ENCODE assay signal across 10 cellular contexts in genomic region chr16:46961373-46962353, GRCh38.
DNase-seq lines count a peak whose midpoint lies in the region; ATAC-seq, FAIRE-seq and TF ChIP-seq lines count a peak whose summit lies in the region.
"Had no signal": no experiment of that assay in that cellular context is flagged by ENCODE, and none has a peak within 500 bp of the region (broad histone marks: within the 10 kb centered on the region; RNA-seq: fewer than 3 reads in every experiment).

No MANE protein-coding gene starts in this region.

- peak; percentile 90 to 95 for ATAC-seq in stimulated activated naive B cell treated with anti-CD40 and anti-IgM and Interleukin-4, amounts not matched to agents 10 μg/mL and 1 μg/mL and 100 μg/mL, for 72 hours (replicated peaks)
- ATAC-seq in GM19324 (IDR thresholded peaks at IDR 0.05; ENCODE audit: low FRiP score, unreplicated experiment) (no peak), GM19397 (IDR thresholded peaks at IDR 0.05; ENCODE audit: unreplicated experiment) (no peak)

- H3K9me3 ChIP-seq in MM.1S (replicated peaks; ENCODE audit: insufficient read depth, low read length): no peaks in the 10 kb centered on the region
- H3K9me3 ChIP-seq: BE2C had no signal

- no peaks in the 10 kb centered on the region for H3K9me2 ChIP-seq in MM.1S (replicated peaks; ENCODE audit: insufficient read depth, low read length)

- DNase-seq in activated gamma-delta T cell treated with Interleukin-2 at 50 U/mL for 16 hours (peak; percentile 13), activated gamma-delta T cell (lab: John Stamatoyannopoulos, UW) (no peak), RCC 7860 (ENCODE audit: low spot score) (peak; percentile 17), MM.1S (no peak)
- DNase-seq in effector CD4-positive, alpha-beta T cell: peak; percentile 12
- DNase-seq in stimulated activated naive B cell treated with anti-CD40 and anti-IgM and Interleukin-4, amounts not matched to agents 10 μg/mL and 1 μg/mL and 100 μg/mL, for 72 hours: no peak
- DNase-seq: BE2C, NCI-H1694 had no signal

- no peaks in the 10 kb centered on the region for H3F3A ChIP-seq in MM.1S (ENCODE audit: insufficient read depth, low read length)

- H3K4me3 ChIP-seq in MM.1S (ENCODE audit: low read length): no peak overlapping the region

- H3K36me3 Mint-ChIP-seq in stimulated activated naive B cell treated with anti-CD40 and anti-IgM and Interleukin-4, amounts not matched to agents 10 μg/mL and 1 μg/mL and 100 μg/mL, for 72 hours: peaks cover 32 to 63% of the 10 kb centered on the region in 2 donors

- FAIRE-seq in RCC 7860 (lab: Jason Lieb, UNC): no peak

- H3K27me3 ChIP-seq in MM.1S (replicated peaks; ENCODE audit: insufficient read depth, low read length): no peaks in the 10 kb centered on the region
- H3K27me3 ChIP-seq: BE2C had no signal

- H4K20me1 ChIP-seq in MM.1S (ENCODE audit: insufficient read depth, low read length): peaks cover 3% of the 10 kb centered on the region; the same call in 1 of the 2 replicates

- no peak overlapping the region for H3K4me2 ChIP-seq in MM.1S (ENCODE audit: low read depth, low read length)

- peaks cover 21 to 35% of the 10 kb centered on the region in 2 donors for H3K4me1 Mint-ChIP-seq in stimulated activated naive B cell treated with anti-CD40 and anti-IgM and Interleukin-4, amounts not matched to agents 10 μg/mL and 1 μg/mL and 100 μg/mL, for 72 hours

- no peak overlapping the region for H3K27ac ChIP-seq in MM.1S (ENCODE audit: low read length)

- H3K4me3 Mint-ChIP-seq in stimulated activated naive B cell treated with anti-CD40 and anti-IgM and Interleukin-4, amounts not matched to agents 10 μg/mL and 1 μg/mL and 100 μg/mL, for 72 hours: no peak overlapping the region

- peaks cover 53% of the 10 kb centered on the region for H3K79me2 ChIP-seq in MM.1S (ENCODE audit: low read length)

- no peaks in the 10 kb centered on the region for H3K9me3 Mint-ChIP-seq in stimulated activated naive B cell treated with anti-CD40 and anti-IgM and Interleukin-4, amounts not matched to agents 10 μg/mL and 1 μg/mL and 100 μg/mL, for 72 hours

- no peaks in the 10 kb centered on the region for H3K4me1 ChIP-seq in MM.1S (ENCODE audit: low read length)
- H3K4me1 ChIP-seq: BE2C had no signal

- no peak overlapping the region for H2AFZ ChIP-seq in MM.1S (ENCODE audit: low read length)

- H3K9ac ChIP-seq in MM.1S (ENCODE audit: low read length): no peak overlapping the region

- H3K36me3 ChIP-seq in MM.1S (replicated peaks; ENCODE audit: insufficient read depth, low read length): peaks cover 9% of the 10 kb centered on the region; the same call in 1 of the 2 replicates

- peak overlapping the region; percentile 81 for H3K27ac Mint-ChIP-seq in stimulated activated naive B cell treated with anti-CD40 and anti-IgM and Interleukin-4, amounts not matched to agents 10 μg/mL and 1 μg/mL and 100 μg/mL, for 72 hours

- no peaks in the 10 kb centered on the region for H3K27me3 Mint-ChIP-seq in stimulated activated naive B cell treated with anti-CD40 and anti-IgM and Interleukin-4, amounts not matched to agents 10 μg/mL and 1 μg/mL and 100 μg/mL, for 72 hours

- TF ChIP-seq CTCF in MM.1S (IDR thresholded peaks at IDR 0.05; ENCODE audit: low read length): no peak

Comparison
In these comparisons a context has a peak if more than half of its experiments do, and no peak if none do; other contexts are left out.
1. DNase-seq: peak in activated gamma-delta T cell treated with Interleukin-2 at 50 U/mL for 16 hours (single experiment), RCC 7860 (single experiment) and effector CD4-positive, alpha-beta T cell (single experiment); none in activated gamma-delta T cell (single experiment), stimulated activated naive B cell treated with anti-CD40 and anti-IgM and Interleukin-4, amounts not matched to agents 10 μg/mL and 1 μg/mL and 100 μg/mL, for 72 hours (single experiment) and MM.1S (single experiment).
2. ATAC-seq: peak in stimulated activated naive B cell treated with anti-CD40 and anti-IgM and Interleukin-4, amounts not matched to agents 10 μg/mL and 1 μg/mL and 100 μg/mL, for 72 hours (2 of 2); none in GM19324 (single experiment) and GM19397 (single experiment).